14 cellular contexts compared by ENCODE assay signal in genomic region chr6:153099636-153100035, GRCh38. TPM values are rescaled to one million over a fixed set of nuclear protein-coding genes. Genes with fewer than 3 reads are reported as not detected.
DNase-seq lines count a peak whose midpoint lies in the region; ATAC-seq and TF ChIP-seq lines count a peak whose summit lies in the region.
"Had no signal": no experiment of that assay in that cellular context is flagged by ENCODE, and none has a peak within 500 bp of the region (broad histone marks: within the 10 kb centered on the region; RNA-seq: fewer than 3 reads in every experiment).

No MANE protein-coding gene starts in this region.

- no peak overlapping the region for H3K4me3 ChIP-seq in KMS-11 (IDR thresholded peaks at IDR 0.05; ENCODE audit: insufficient read depth, low read depth, low read length)
- H3K4me3 ChIP-seq: A549, esophagus muscularis mucosa, transverse colon had no signal

- peak overlapping the region; percentile 77 for H2AFZ ChIP-seq in KMS-11 (ENCODE audit: low read depth)

- H3K4me1 ChIP-seq in KMS-11 (ENCODE audit: low read depth, poor library complexity, severe bottlenecking): peaks cover 12% of the 10 kb centered on the region
- H3K4me1 ChIP-seq: transverse colon had no signal

- no peaks in the 10 kb centered on the region for H4K20me1 ChIP-seq in KMS-11 (ENCODE audit: insufficient read depth)

- H3K27ac ChIP-seq in KMS-11: peak overlapping the region; percentile 63
- H3K27ac ChIP-seq: A549, esophagus muscularis mucosa, transverse colon had no signal

- no peaks in the 10 kb centered on the region for H3K36me3 ChIP-seq in KMS-11 (ENCODE audit: insufficient read depth)
- H3K36me3 ChIP-seq: esophagus muscularis mucosa, transverse colon had no signal

- H3K9ac ChIP-seq in KMS-11: peak overlapping the region; percentile 50

- H3K4me2 ChIP-seq in KMS-11: peak overlapping the region; percentile 70
- H3K4me2 ChIP-seq: A549 had no signal

- peak; percentile 90 for ATAC-seq in HG02798 (IDR thresholded peaks at IDR 0.05; ENCODE audit: poor library complexity, unreplicated experiment)
- ATAC-seq: A549; activated CD8-positive, alpha-beta memory T cell treated with anti-CD3 and anti-CD28 coated beads, Interleukin-2, amount 10 ng/mL, durations not matched to agents 7 days and 5 days had no signal

- TF ChIP-seq CTCF in KMS-11 (conservative IDR thresholded peaks at IDR 0.05; ENCODE audit: low read depth, low read length): no peak

- H3K79me2 ChIP-seq in KMS-11 (ENCODE audit: insufficient read depth, low read depth): no peaks in the 10 kb centered on the region

- peak; percentile 52 for DNase-seq in NOMO-1 treated with DMSO at 0.1 percent for 48 hours (lab: John Stamatoyannopoulos, UW; ENCODE audit: unreplicated experiment)
- DNase-seq in NOMO-1 treated with dmso at 0.1 percent for 144 hours (lab: John Stamatoyannopoulos, UW; ENCODE audit: unreplicated experiment): no peak
- DNase-seq in H4 (ENCODE audit: low spot score): no peak
- DNase-seq in AG20443 (ENCODE audit: low spot score): no peak
- no peak for DNase-seq in NCI-H2171 (lab: John Stamatoyannopoulos, UW)
- DNase-seq in NCI-H1930 (lab: John Stamatoyannopoulos, UW): no peak
- DNase-seq: activated CD8-positive, alpha-beta memory T cell treated with anti-CD3 and anti-CD28 coated beads, Interleukin-2, amount 10 ng/mL, durations not matched to agents 7 days and 5 days; cerebellar nuclear complex; NCI-H446 treated with DMSO at 0.1 percent for 48 hours; transverse colon had no signal

- no peaks in the 10 kb centered on the region for H3K27me3 ChIP-seq in KMS-11 (ENCODE audit: insufficient read depth, low read depth)
- H3K27me3 ChIP-seq: esophagus muscularis mucosa, transverse colon had no signal

RNA-seq across cellular contexts. Expression of gene RGS17, which starts 31.4 kb away (rescaled TPM):
- total RNA-seq in H4 (2014; rRNA removed; shearing (Covaris generic)): 1.1 and 1.5 TPM in 2 replicates
- total RNA-seq: activated CD8-positive, alpha-beta memory T cell treated with anti-CD3 and anti-CD28 coated beads, Interleukin-2, amount 10 ng/mL, durations not matched to agents 7 days and 5 days had no signal
